In the genomic region with DNA sequence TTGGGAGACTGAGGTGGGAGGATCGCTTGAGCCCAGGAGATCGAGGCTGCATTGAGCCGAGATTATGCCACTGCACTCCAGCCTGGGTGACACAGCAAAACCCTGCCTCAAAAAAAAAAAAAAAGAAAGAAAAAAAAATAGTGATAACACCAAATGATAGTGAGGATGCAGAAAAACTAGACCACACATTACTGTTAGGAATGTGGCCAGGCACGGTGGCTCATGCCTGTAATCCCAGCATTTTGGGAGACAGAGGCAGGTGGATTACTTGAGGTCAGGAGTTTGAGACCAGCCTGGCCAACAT, we compare ENCODE assay signal across 14 cellular contexts. TPM values are rescaled to one million over a fixed set of nuclear protein-coding genes. Genes with fewer than 3 reads are reported as not detected.
DNase-seq lines count a peak whose midpoint lies in the region; ATAC-seq, FAIRE-seq and TF ChIP-seq lines count a peak whose summit lies in the region.
"Not testable (repeated sequence)": the region's sequence is repeated elsewhere in the genome, so short reads cannot be mapped to it uniquely, and the experiment has no call there.
"Had no signal": no experiment of that assay in that cellular context is flagged by ENCODE, and none has a peak within 500 bp of the region (broad histone marks: within the 10 kb centered on the region; RNA-seq: fewer than 3 reads in every experiment).

No MANE protein-coding gene starts in this region.

- peak overlapping the region; percentile 75 for H3K27ac Mint-ChIP-seq in Caco-2 (ENCODE audit: unreplicated experiment)
- H3K27ac Mint-ChIP-seq in activated naive CD4-positive, alpha-beta T cell treated with anti-CD3 and anti-CD28 coated beads, Interleukin-2, amount 10 ng/mL, durations not matched to agents 7 days and 5 days = peak overlapping the region; percentile 52

- WGBS in A549 (ENCODE audit: missing lambda C conversion rate) = 39% methylated on average over 4 of the region's 4 CpGs

- peak overlapping the region; percentile 57 to 80 for H3K27ac ChIP-seq in A549
- peak overlapping the region; percentile 25 for H3K27ac ChIP-seq in neutrophil

- not testable (repeated sequence) for BruUV-seq in Caco-2 (replicated peaks; lab: Mats Ljungman, UMichigan)

- not testable (repeated sequence) for TF ChIP-seq RAD21 in A549 (conservative IDR thresholded peaks at IDR 0.05 in 1 of 2, IDR thresholded peaks at IDR 0.05 in 1 of 2)

- CTCF ChIA-PET in A549 (lab: Yijun Ruan, JAX) = interaction anchor here (0.7 to 2.2 kb wide), 2 partner anchors 16 to 38 kb away, joined by 5 to 6 read pairs; no protein-coding TSS in a partner anchor
- CTCF ChIA-PET in Caco-2 (lab: Charles Lee); activated naive CD4-positive, alpha-beta T cell treated with anti-CD3 and anti-CD28 coated beads, Interleukin-2, amount 10 ng/mL, durations not matched to agents 7 days and 5 days (lab: Charles Lee): not testable (repeated sequence)

- H3K4me1 ChIP-seq in A549 (peaks cover 34% of the 10 kb centered on the region), Caco-2 (peaks cover 42% of the 10 kb centered on the region), neutrophil (ENCODE audit: control insufficient read depth in 1 of 2, insufficient read depth in 1 of 2, low read depth in 1 of 2, low read length in 1 of 2) (peaks cover 60 to 61% of the 10 kb centered on the region in 2 experiments)

- DNase-seq in A549 (ENCODE audit: low read depth in 1 of 2, low spot score in 1 of 2); Caco-2; activated naive CD4-positive, alpha-beta T cell treated with anti-CD3 and anti-CD28 coated beads, Interleukin-2, amount 10 ng/mL, durations not matched to agents 7 days and 5 days: not testable (repeated sequence)
- DNase-seq in Right ventricle myocardium superior = peak; percentile 10

- not testable (repeated sequence) for FAIRE-seq in A549 (lab: Jason Lieb, UNC)

- not testable (repeated sequence) for H3K36me3 ChIP-seq in Caco-2 (ENCODE audit: control insufficient read depth, insufficient read depth, low read length); neutrophil

- H3K4me2 ChIP-seq in A549 = peak overlapping the region; percentile 9; the same call in 2 of the 3 replicates

- POLR2A ChIA-PET in A549 (lab: Yijun Ruan, JAX); Caco-2 (lab: Charles Lee): not testable (repeated sequence)

- peaks cover 13% of the 10 kb centered on the region for H3K36me3 Mint-ChIP-seq in Caco-2 (ENCODE audit: insufficient read depth, unreplicated experiment)
- not testable (repeated sequence) for H3K36me3 Mint-ChIP-seq in activated naive CD4-positive, alpha-beta T cell treated with anti-CD3 and anti-CD28 coated beads, Interleukin-2, amount 10 ng/mL, durations not matched to agents 7 days and 5 days

- H3K4me1 Mint-ChIP-seq in Caco-2 (ENCODE audit: low read depth, unreplicated experiment) = not testable (repeated sequence)
- peaks cover 27% of the 10 kb centered on the region for H3K4me1 Mint-ChIP-seq in activated naive CD4-positive, alpha-beta T cell treated with anti-CD3 and anti-CD28 coated beads, Interleukin-2, amount 10 ng/mL, durations not matched to agents 7 days and 5 days

- H3K4me3 ChIP-seq in A549; Caco-2 (ENCODE audit: low read depth, low read length); neutrophil (ENCODE audit: low read depth in 1 of 2, low read length in 1 of 2): not testable (repeated sequence)

- not testable (repeated sequence) for H3K27me3 Mint-ChIP-seq in Caco-2 (ENCODE audit: insufficient read depth, unreplicated experiment)
- H3K27me3 Mint-ChIP-seq in activated naive CD4-positive, alpha-beta T cell treated with anti-CD3 and anti-CD28 coated beads, Interleukin-2, amount 10 ng/mL, durations not matched to agents 7 days and 5 days = peaks cover 19% of the 10 kb centered on the region

- ATAC-seq in A549 = peak in 1 of 2 experiments; percentile 23; a peak in 3 of 6 replicates
- not testable (repeated sequence) for ATAC-seq in Right ventricle myocardium superior (ENCODE audit: poor library complexity)

- not testable (repeated sequence) for H3K9me3 ChIP-seq in A549, Caco-2, neutrophil

- not testable (repeated sequence) for TF ChIP-seq CTCF in A549 (IDR thresholded peaks at IDR 0.05); Caco-2 (IDR thresholded peaks at IDR 0.05; ENCODE audit: insufficient read depth in 1 of 2, low read depth in 1 of 2, low read length in 1 of 2, severe bottlenecking in 1 of 2, unreplicated experiment in 1 of 2); neutrophil (IDR thresholded peaks at IDR 0.05)

- not testable (repeated sequence) for TF ChIP-seq POLR2A in A549 (IDR thresholded peaks at IDR 0.05; ENCODE audit: low read length)

- TF ChIP-seq EP300 in A549 (IDR thresholded peaks at IDR 0.05) = not testable (repeated sequence)

- H3K4me3 Mint-ChIP-seq in Caco-2 (ENCODE audit: unreplicated experiment); activated naive CD4-positive, alpha-beta T cell treated with anti-CD3 and anti-CD28 coated beads, Interleukin-2, amount 10 ng/mL, durations not matched to agents 7 days and 5 days: not testable (repeated sequence)

- not testable (repeated sequence) for H3K9me3 Mint-ChIP-seq in Caco-2 (ENCODE audit: unreplicated experiment); activated naive CD4-positive, alpha-beta T cell treated with anti-CD3 and anti-CD28 coated beads, Interleukin-2, amount 10 ng/mL, durations not matched to agents 7 days and 5 days

- intact Hi-C loops in Caco-2 (cut with micrococcal nuclease; ENCODE audit: unreplicated experiment); Right ventricle myocardium superior (cut with DNase I): not testable (repeated sequence)

- H3K27me3 ChIP-seq in Caco-2 (replicated peaks; ENCODE audit: control insufficient read depth, insufficient read depth, low read length); neutrophil: not testable (repeated sequence)

TF ChIP-seq in A549, 52 proteins besides CTCF, POLR2A, EP300 and RAD21:
- peak; percentile 26 for TF ChIP-seq MAFK (IDR thresholded peaks at IDR 0.05; ENCODE audit: partially characterized antibody)

RNA-seq across cellular contexts. Expression of a gene that starts 40.7 kb away (rescaled TPM):
- polyA plus RNA-seq in A549 (2011; rRNA removed) = not detected in 2 replicates
- not detected in 2 replicates for polyA plus RNA-seq in A549 (2012; cell fraction: cytosol; rRNA removed)
- not detected in 2 replicates for polyA plus RNA-seq in A549 (2012; cell fraction: nucleus; rRNA removed)
- polyA plus RNA-seq in A549 (2017; fragmentation: RNase III; extraction: RNeasy Plus Mini Kit Qiagen cat#74134 plus additional on column Dnase treatment) = not detected in 3 replicates
- polyA minus RNA-seq in A549 (2011; rRNA and poly(A)+ RNA removed) = not detected in 2 replicates
- total RNA-seq in Caco-2 (2022) = not detected in 2 replicates
- not detected for total RNA-seq in Right ventricle myocardium superior
- total RNA-seq: A172; A673; CD4-positive, CD25-positive, alpha-beta regulatory T cell; CD8-positive, alpha-beta T cell; Daoy; G401; GM12878 had no signal
- polyA plus RNA-seq: AG04450; CD14-positive monocyte; CD4-positive, CD25-positive, alpha-beta regulatory T cell; GM12878 had no signal
